Comparison of ENCODE assay signal across 21 cellular contexts in genomic region chr15:81047948-81048347, GRCh38.
"Had no signal": no experiment of that assay in that cellular context is flagged by ENCODE, and none has a peak within 500 bp of the region (broad histone marks: within the 10 kb centered on the region; RNA-seq: fewer than 3 reads in every experiment).

No MANE protein-coding gene starts in this region.

- H3K27ac ChIP-seq: KMS-11, SJSA1, SK-N-MC had no signal

- DNase-seq: Kasumi-1, MM.1S, NCI-H1092 treated with DMSO at 0.1 percent for 48 hours, NCI-H1436, NCI-H187, NCI-H2029, NCI-H2081 treated with DMSO at 0.1 percent for 48 hours, NCI-H2171, NCI-H226, NCI-H446, NCI-H510A, NCI-H524 treated with DMSO at 0.1 percent for 48 hours, NCI-H69, NCI-H774, Right ventricle myocardium superior, RPMI8226, SIG-M5 had no signal

- ATAC-seq: K562 had no signal
